ENCODE assay signal across 1 cellular context in genomic region chr5:129135633-129136032, GRCh38.
TF ChIP-seq lines count a peak whose summit lies in the region.

No MANE protein-coding gene starts in this region.

TF ChIP-seq in GM23338, 12 proteins besides CTCF, POLR2A, EP300 and RAD21 (continued from another document):
- TF ChIP-seq REST (IDR thresholded peaks at IDR 0.05; ENCODE audit: unreplicated experiment), result no peak
